In genomic region chr1:1614204-1614953, GRCh38 we compare ENCODE assay signal across 8 cellular contexts. TPM values are rescaled to one million over a fixed set of nuclear protein-coding genes. Genes with fewer than 3 reads are reported as not detected.
A peak's percentile ranks its signal among the peaks of the same experiment; 100 is the strongest.
DNase-seq lines count a peak whose midpoint lies in the region; ATAC-seq and TF ChIP-seq lines count a peak whose summit lies in the region.

No MANE protein-coding gene starts in this region.

- peaks cover 4% of the 10 kb centered on the region in 2 donors for H3K36me3 ChIP-seq in mucosa of rectum (ENCODE audit: control insufficient read depth in 2 of 2, insufficient read depth in 2 of 2, low read length in 2 of 2)

- peak overlapping the region; percentile 85 to 99 for H3K4me3 ChIP-seq in mucosa of rectum (ENCODE audit: low read length in 2 of 2)

- TF ChIP-seq CTCF in CD14-positive monocyte (IDR thresholded peaks at IDR 0.05), result no peak

- peak overlapping the region; percentile 95 to 98 (median 98) for H3K27ac Mint-ChIP-seq in CD14-positive monocyte
- H3K27ac Mint-ChIP-seq in effector memory CD8-positive, alpha-beta T cell, result peak overlapping the region; percentile 97 to 98
- H3K27ac Mint-ChIP-seq in stimulated activated naive CD8-positive, alpha-beta T cell treated with anti-CD3 and anti-CD28 coated beads, Interleukin-15, amount 100 ng/mL, for 72 hours, result peak overlapping the region; percentile 97

- peaks cover 31% of the 10 kb centered on the region for H3K4me1 Mint-ChIP-seq in CD14-positive monocyte
- H3K4me1 Mint-ChIP-seq in effector memory CD8-positive, alpha-beta T cell (ENCODE audit: low read depth in 2 of 2), result peaks cover 21 to 27% of the 10 kb centered on the region in 2 donors
- H3K4me1 Mint-ChIP-seq in stimulated activated naive CD8-positive, alpha-beta T cell treated with anti-CD3 and anti-CD28 coated beads, Interleukin-15, amount 100 ng/mL, for 72 hours, result peaks cover 41% of the 10 kb centered on the region

- intact Hi-C loops in CD14-positive monocyte (cut with micrococcal nuclease), result loop anchor here (2.0 kb wide), 1 partner anchor 40 kb away; the partner anchor contains the start of gene SSU72 (in 2 of the 2)

- peak overlapping the region; percentile 90 to 94 for H3K4me3 Mint-ChIP-seq in CD14-positive monocyte
- peak overlapping the region; percentile 92 to 97 for H3K4me3 Mint-ChIP-seq in effector memory CD8-positive, alpha-beta T cell
- H3K4me3 Mint-ChIP-seq in stimulated activated naive CD8-positive, alpha-beta T cell treated with anti-CD3 and anti-CD28 coated beads, Interleukin-15, amount 100 ng/mL, for 72 hours, result peak overlapping the region; percentile 88 to 97

- H3K27me3 ChIP-seq in mucosa of rectum (ENCODE audit: control insufficient read depth in 2 of 2, insufficient read depth in 2 of 2, low read length in 2 of 2), result no peaks in the 10 kb centered on the region

- no peaks in the 10 kb centered on the region for H3K9me3 Mint-ChIP-seq in CD14-positive monocyte
- H3K9me3 Mint-ChIP-seq in effector memory CD8-positive, alpha-beta T cell, result no peaks in the 10 kb centered on the region
- no peaks in the 10 kb centered on the region for H3K9me3 Mint-ChIP-seq in stimulated activated naive CD8-positive, alpha-beta T cell treated with anti-CD3 and anti-CD28 coated beads, Interleukin-15, amount 100 ng/mL, for 72 hours

- peaks cover 21 to 23% of the 10 kb centered on the region in 2 donors for H3K4me1 ChIP-seq in mucosa of rectum (ENCODE audit: control insufficient read depth in 2 of 2, insufficient read depth in 2 of 2, low read length in 2 of 2)

- peak; percentile 6 for ATAC-seq in effector memory CD8-positive, alpha-beta T cell (replicated peaks)
- peak; percentile 17 for ATAC-seq in stimulated activated naive CD8-positive, alpha-beta T cell treated with anti-CD3 and anti-CD28 coated beads, Interleukin-15, amount 100 ng/mL, for 72 hours
- ATAC-seq in HG03342 (IDR thresholded peaks at IDR 0.05; ENCODE audit: unreplicated experiment), result no peak

- H3K27me3 Mint-ChIP-seq in CD14-positive monocyte (ENCODE audit: low read depth in 3 of 3), result peaks cover 0 to 5% (median 0%) of the 10 kb centered on the region in 3 donors
- no peaks in the 10 kb centered on the region for H3K27me3 Mint-ChIP-seq in effector memory CD8-positive, alpha-beta T cell
- no peaks in the 10 kb centered on the region for H3K27me3 Mint-ChIP-seq in stimulated activated naive CD8-positive, alpha-beta T cell treated with anti-CD3 and anti-CD28 coated beads, Interleukin-15, amount 100 ng/mL, for 72 hours

- peaks cover 10 to 14% of the 10 kb centered on the region in 2 donors for H3K36me3 Mint-ChIP-seq in CD14-positive monocyte
- H3K36me3 Mint-ChIP-seq in effector memory CD8-positive, alpha-beta T cell (ENCODE audit: insufficient read depth), result peaks cover 28% of the 10 kb centered on the region

- H3K27ac ChIP-seq in mucosa of rectum (ENCODE audit: low read depth in 2 of 2, low read length in 2 of 2), result peak overlapping the region in 1 of 2 donors; percentile 100

- peak overlapping the region; percentile 47 to 100 for H3K9ac ChIP-seq in mucosa of rectum (ENCODE audit: low read depth in 1 of 2, low read length in 2 of 2)

- H3K9me3 ChIP-seq in mucosa of rectum (ENCODE audit: control insufficient read depth in 2 of 2, low read length in 2 of 2), result no peaks in the 10 kb centered on the region

- DNase-seq in CD14-positive monocyte (ENCODE audit: low spot score) (peak; percentile 86), Kasumi-1 (lab: John Stamatoyannopoulos, UW) (peak; percentile 71 to 75), midbrain (lab: John Stamatoyannopoulos, UW) (no peak)
- peak; percentile 65 for DNase-seq in activated CD4-positive, alpha-beta T cell treated with anti-CD3 and anti-CD28 coated beads, Interleukin-2, amount 50 U/mL, for 1 hour
- peak; percentile 32 to 42 (median 36) for DNase-seq in effector memory CD8-positive, alpha-beta T cell
- peak; percentile 64 to 69 for DNase-seq in stimulated activated naive CD8-positive, alpha-beta T cell treated with anti-CD3 and anti-CD28 coated beads, Interleukin-15, amount 100 ng/mL, for 72 hours

RNA-seq across cellular contexts. Expression of gene MIB2, which starts 0.9 kb away (rescaled TPM):
- 1 to 10 TPM; 5.4 to 5.6 TPM for polyA plus RNA-seq in CD14-positive monocyte

RNA-seq across cellular contexts. Expression of gene FNDC10, which starts 14.4 kb away (rescaled TPM):
- 1 to 10 TPM in 1 of 2 donors, under 1 TPM in 1; 0.46 to 1.5 TPM for polyA plus RNA-seq in CD14-positive monocyte

RNA-seq across cellular contexts. Expression of gene MMP23B, which starts 17.6 kb away (rescaled TPM):
- under 1 TPM; 0.21 to 0.24 TPM for polyA plus RNA-seq in CD14-positive monocyte

RNA-seq across cellular contexts. Expression of gene SSU72, which starts 39.7 kb away (rescaled TPM):
- polyA plus RNA-seq in CD14-positive monocyte, result 100 to 1,000 TPM; 138 to 168 TPM

RNA-seq across cellular contexts. Expression of gene CDK11B, which starts 44.4 kb away (rescaled TPM):
- 1 to 10 TPM; 2.5 to 6.6 TPM for polyA plus RNA-seq in CD14-positive monocyte
